10 cellular contexts compared by ENCODE assay signal in genomic region chrX:49058794-49059193, GRCh38. TPM values are rescaled to one million over a fixed set of nuclear protein-coding genes. Genes with fewer than 3 reads are reported as not detected.
DNase-seq lines count a peak whose midpoint lies in the region; ATAC-seq and TF ChIP-seq lines count a peak whose summit lies in the region.
"Had no signal": no experiment of that assay in that cellular context is flagged by ENCODE, and none has a peak within 500 bp of the region (broad histone marks: within the 10 kb centered on the region; RNA-seq: fewer than 3 reads in every experiment).

Gene CCDC120 (plus strand): TSS chrX:49058999. CDS start chrX:49062042, 3,043 bp downstream.

- H3K4me1 Mint-ChIP-seq in natural killer cell, result peaks cover 0 to 18% of the 10 kb centered on the region in 2 donors
- H3K4me1 Mint-ChIP-seq in natural killer cell treated with Interleukin-12 subunit alpha and Interleukin-12 subunit beta and Interleukin-15 and Interleukin-18, amount 100 ng/mL, for 72 hours (ENCODE audit: low read depth in 2 of 2), result peaks cover 10 to 14% of the 10 kb centered on the region in 2 donors

- H3K9ac ChIP-seq in Karpas-422 (ENCODE audit: low read length), result no peak within 1 kb of the TSS

- no peaks in the 10 kb centered on the region for H3K9me2 ChIP-seq in Karpas-422 (replicated peaks; ENCODE audit: insufficient read depth, low read length)

- no peaks in the 10 kb centered on the region for H3K27me3 ChIP-seq in Karpas-422 (ENCODE audit: low read length)

- no peaks in the 10 kb centered on the region for H3K79me2 ChIP-seq in Karpas-422 (ENCODE audit: low read length)

- DNase-seq in natural killer cell, result no peak
- no peak for DNase-seq in natural killer cell treated with Interleukin-12 subunit alpha and Interleukin-12 subunit beta and Interleukin-15 and Interleukin-18, amount 100 ng/mL, for 72 hours (ENCODE audit: low spot score)
- DNase-seq in mucosa of gallbladder (ENCODE audit: low spot score), result peak; percentile 28
- DNase-seq in hippocampal formation (lab: John Stamatoyannopoulos, UW), result no peak
- DNase-seq in Karpas-422, result no peak
- DNase-seq: NCI-H2171 treated with DMSO at 0.1 percent for 48 hours; stimulated activated CD4-positive, alpha-beta T cell treated with anti-CD3 and anti-CD28 coated beads, Interleukin-1b, Interleukin-23, amount 100 ng/mL, for 48 hours had no signal

- no peak within 1 kb of the TSS for H2AFZ ChIP-seq in Karpas-422 (ENCODE audit: low read length)

- H3K36me3 ChIP-seq in Karpas-422 (ENCODE audit: insufficient read depth, low read length), result no peaks in the 10 kb centered on the region

- no peaks in the 10 kb centered on the region for H3K9me3 ChIP-seq in Karpas-422 (ENCODE audit: low read length)

- no peak within 1 kb of the TSS for H3K4me3 Mint-ChIP-seq in natural killer cell
- no peak within 1 kb of the TSS for H3K4me3 Mint-ChIP-seq in natural killer cell treated with Interleukin-12 subunit alpha and Interleukin-12 subunit beta and Interleukin-15 and Interleukin-18, amount 100 ng/mL, for 72 hours

- H3K4me2 ChIP-seq in Karpas-422 (ENCODE audit: low read depth, low read length, poor library complexity, severe bottlenecking), result no peak within 1 kb of the TSS

- H3K27ac Mint-ChIP-seq in natural killer cell, result no peak within 1 kb of the TSS
- no peak within 1 kb of the TSS for H3K27ac Mint-ChIP-seq in natural killer cell treated with Interleukin-12 subunit alpha and Interleukin-12 subunit beta and Interleukin-15 and Interleukin-18, amount 100 ng/mL, for 72 hours

- no peaks in the 10 kb centered on the region for H3K4me1 ChIP-seq in Karpas-422 (ENCODE audit: low read length)

- TF ChIP-seq CTCF in natural killer cell (IDR thresholded peaks at IDR 0.05), result no peak

- H3K9me3 Mint-ChIP-seq in natural killer cell, result no peaks in the 10 kb centered on the region
- H3K9me3 Mint-ChIP-seq in natural killer cell treated with Interleukin-12 subunit alpha and Interleukin-12 subunit beta and Interleukin-15 and Interleukin-18, amount 100 ng/mL, for 72 hours, result no peaks in the 10 kb centered on the region

- H3K4me3 ChIP-seq in Karpas-422 (ENCODE audit: low read length), result no peak within 1 kb of the TSS

- H3K27ac ChIP-seq in Karpas-422 (ENCODE audit: low read length), result no peak within 1 kb of the TSS

- H4K20me1 ChIP-seq in Karpas-422 (ENCODE audit: insufficient read depth, low read depth, low read length), result no peaks in the 10 kb centered on the region

- intact Hi-C loops in natural killer cell (cut with micrococcal nuclease), result no loop called here

- no peak for ATAC-seq in natural killer cell
- no peak for ATAC-seq in natural killer cell treated with Interleukin-12 subunit alpha and Interleukin-12 subunit beta and Interleukin-15 and Interleukin-18, amount 100 ng/mL, for 72 hours
- peak; percentile 78 for ATAC-seq in esophagus mucosa
- ATAC-seq in HG02884 (IDR thresholded peaks at IDR 0.05; ENCODE audit: unreplicated experiment), result no peak
- no peak for ATAC-seq in HG03342 (IDR thresholded peaks at IDR 0.05; ENCODE audit: unreplicated experiment)

- H3K27me3 Mint-ChIP-seq in natural killer cell (ENCODE audit: low read depth in 2 of 2), result no peaks in the 10 kb centered on the region
- H3K27me3 Mint-ChIP-seq in natural killer cell treated with Interleukin-12 subunit alpha and Interleukin-12 subunit beta and Interleukin-15 and Interleukin-18, amount 100 ng/mL, for 72 hours, result no peaks in the 10 kb centered on the region

- H3K36me3 Mint-ChIP-seq in natural killer cell, result no peaks in the 10 kb centered on the region
- H3K36me3 Mint-ChIP-seq in natural killer cell treated with Interleukin-12 subunit alpha and Interleukin-12 subunit beta and Interleukin-15 and Interleukin-18, amount 100 ng/mL, for 72 hours, result no peaks in the 10 kb centered on the region

RNA-seq across cellular contexts. Expression of gene CCDC120, which starts in this region (rescaled TPM):
- 10 to 100 TPM; 12.5 to 14.2 (median 13.0) TPM for total RNA-seq in natural killer cell
- total RNA-seq in natural killer cell treated with Interleukin-12 subunit alpha and Interleukin-12 subunit beta and Interleukin-15 and Interleukin-18, amount 100 ng/mL, for 72 hours, result 1 to 10 TPM; 5.3 to 9.0 TPM
- total RNA-seq in esophagus mucosa, result 27.7 TPM
- 18.8 TPM for total RNA-seq in mucosa of gallbladder
- total RNA-seq in Karpas-422 (2014; rRNA removed; shearing (Covaris generic); ENCODE audit: low replicate concordance), result not detected in 2 replicates
